25 cellular contexts compared by ENCODE assay signal in genomic region chr18:75307530-75307929, GRCh38.
"Had no signal": no experiment of that assay in that cellular context is flagged by ENCODE, and none has a peak within 500 bp of the region (broad histone marks: within the 10 kb centered on the region; RNA-seq: fewer than 3 reads in every experiment).

No MANE protein-coding gene starts in this region.

- H3K36me3 ChIP-seq: breast epithelium, ovary, right lobe of liver, transverse colon had no signal

- H3K4me3 ChIP-seq: breast epithelium, ovary, right lobe of liver, skin epidermis, testis, transverse colon had no signal

- H3K4me1 ChIP-seq: breast epithelium, right lobe of liver, testis, transverse colon had no signal

- H3K27ac ChIP-seq: breast epithelium, ovary, right lobe of liver, skin epidermis, testis, transverse colon had no signal

- H3K27me3 ChIP-seq: breast epithelium, ovary, right lobe of liver, testis, transverse colon had no signal

- H3K9me3 ChIP-seq: right lobe of liver, testis, transverse colon had no signal

- ATAC-seq: activated CD4-positive, alpha-beta T cell treated with anti-CD3 and anti-CD28 coated beads for 36 hours; activated CD8-positive, alpha-beta memory T cell treated with anti-CD3 and anti-CD28 coated beads, Interleukin-2, amount 10 ng/mL, durations not matched to agents 7 days and 5 days; activated CD8-positive, alpha-beta T cell treated with anti-CD3 and anti-CD28 coated beads, Interleukin-2, amount 10 ng/mL, durations not matched to agents 7 days and 5 days; activated naive CD4-positive, alpha-beta T cell treated with anti-CD3 and anti-CD28 coated beads, Interleukin-2, amount 50 U/mL, for 72 hours; esophagus mucosa; left colon; naive thymus-derived CD4-positive, alpha-beta T cell; right lobe of liver; stimulated activated naive CD8-positive, alpha-beta T cell treated with anti-CD3 and anti-CD28 coated beads, Interleukin-15, Interleukin-2, amounts not matched to agents 100 U/mL and 50 U/mL, for 24 hours had no signal

- DNase-seq: activated CD4-positive, alpha-beta T cell treated with anti-CD3 and anti-CD28 coated beads for 36 hours; activated CD4-positive, CD25-positive, alpha-beta regulatory T cell; activated CD8-positive, alpha-beta memory T cell treated with anti-CD3 and anti-CD28 coated beads, Interleukin-2, amount 10 ng/mL, durations not matched to agents 7 days and 5 days; activated CD8-positive, alpha-beta T cell treated with anti-CD3 and anti-CD28 coated beads, Interleukin-2, amount 10 ng/mL, durations not matched to agents 7 days and 5 days; activated naive CD4-positive, alpha-beta T cell; activated T-cell treated with anti-CD3 and anti-CD28 coated beads, Interleukin-2, amount 50 U/mL, for 48 hours; central memory CD4-positive, alpha-beta T cell; endodermal cell; foreskin fibroblast; head of caudate nucleus; hippocampal formation; left colon; midbrain; naive thymus-derived CD4-positive, alpha-beta T cell; ovary; right lobe of liver; stimulated activated CD4-positive, alpha-beta T cell treated with anti-CD3 and anti-CD28 coated beads, Interleukin-12 subunit alpha, Interleukin-12 subunit beta, amount 100 ng/mL, for 4 hours; stimulated activated CD4-positive, alpha-beta T cell treated with anti-CD3 and anti-CD28 coated beads, Interleukin-4, amount 100 ng/mL, for 1 hour; stimulated activated naive CD8-positive, alpha-beta T cell treated with anti-CD3 and anti-CD28 coated beads, Interleukin-15, Interleukin-2, amounts not matched to agents 100 U/mL and 50 U/mL, for 24 hours; testis; transverse colon had no signal
